Comparison of ENCODE assay signal across 11 cellular contexts in the genomic region with DNA sequence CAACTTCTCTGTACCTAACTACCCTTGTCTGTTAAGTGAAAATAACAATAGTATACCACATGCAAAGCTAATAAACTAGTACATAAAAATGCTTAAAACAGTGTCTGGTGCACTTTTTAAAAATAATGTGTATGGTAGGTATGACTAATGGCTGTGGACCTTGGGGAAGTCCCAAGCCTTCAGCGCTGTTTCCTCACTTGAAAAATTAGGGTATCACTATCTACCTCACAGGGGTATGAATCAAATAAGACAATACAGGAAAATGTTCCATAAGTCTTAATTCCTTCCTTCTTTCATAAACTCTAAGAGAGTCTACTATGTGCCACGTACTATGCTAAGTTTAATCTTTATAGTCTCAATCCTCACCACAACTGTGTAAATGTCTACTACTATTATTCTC. TPM values are rescaled to one million over a fixed set of nuclear protein-coding genes. Genes with fewer than 3 reads are reported as not detected.
DNase-seq lines count a peak whose midpoint lies in the region; FAIRE-seq and TF ChIP-seq lines count a peak whose summit lies in the region.
"Had no signal": no experiment of that assay in that cellular context is flagged by ENCODE, and none has a peak within 500 bp of the region (broad histone marks: within the 10 kb centered on the region; RNA-seq: fewer than 3 reads in every experiment).

No MANE protein-coding gene starts in this region.

- no peak for FAIRE-seq in GM12892 (lab: Jason Lieb, UNC)

- peak; percentile 78 for DNase-seq in ELR (ENCODE audit: low read depth)
- DNase-seq in MG63: peak; percentile 25
- DNase-seq in brain microvascular endothelial cell: peak; percentile 37
- DNase-seq in midbrain (lab: John Stamatoyannopoulos, UW): no peak
- DNase-seq in GM12892 (ENCODE audit: insufficient read length): no peak
- no peak for DNase-seq in H7
- DNase-seq: activated CD4-positive, CD25-positive, alpha-beta regulatory T cell; amygdala; DMS53; SJCRH30 had no signal

- no peak for TF ChIP-seq POLR2A in GM12892 (IDR thresholded peaks at IDR 0.05; ENCODE audit: low read depth, low read length)

- TF ChIP-seq CTCF in brain microvascular endothelial cell (IDR thresholded peaks at IDR 0.05; ENCODE audit: low read depth, low read length, missing control alignments): no peak
- no peak for TF ChIP-seq CTCF in neutrophil (IDR thresholded peaks at IDR 0.05)

- peaks cover 0 to under 1% of the 10 kb centered on the region in 2 experiments for H3K4me1 ChIP-seq in neutrophil (ENCODE audit: control insufficient read depth in 1 of 2, insufficient read depth in 1 of 2, low read depth in 1 of 2, low read length in 1 of 2)

- H3K9me3 ChIP-seq in MG63: no peaks in the 10 kb centered on the region
- no peaks in the 10 kb centered on the region for H3K9me3 ChIP-seq in neutrophil
- H3K9me3 ChIP-seq: SJCRH30 had no signal

- in situ Hi-C loops in brain microvascular endothelial cell (cut with HindIII; ENCODE audit: low pct_ligation_motif_present, low sequenced_read_pairs): no loop called here

- no peak overlapping the region for H3K4me3 ChIP-seq in MG63
- H3K4me3 ChIP-seq in brain microvascular endothelial cell (ENCODE audit: low read depth, low read length): no peak overlapping the region
- no peak overlapping the region for H3K4me3 ChIP-seq in neutrophil (ENCODE audit: low read depth in 1 of 2, low read length in 1 of 2)
- H3K4me3 ChIP-seq in H7 (ENCODE audit: insufficient read depth, low read depth, low read length): no peak overlapping the region
- H3K4me3 ChIP-seq: SJCRH30 had no signal

- H3K36me3 ChIP-seq in MG63 (no peaks in the 10 kb centered on the region), brain microvascular endothelial cell (replicated peaks) (no peaks in the 10 kb centered on the region), neutrophil (no peaks in the 10 kb centered on the region), H7 (replicated peaks; ENCODE audit: control insufficient read depth, insufficient read depth, low read length) (no peaks in the 10 kb centered on the region)
- H3K36me3 ChIP-seq: SJCRH30 had no signal

- peak overlapping the region; percentile 54 for H3K27ac ChIP-seq in brain microvascular endothelial cell
- peak overlapping the region; percentile 43 for H3K27ac ChIP-seq in neutrophil
- H3K27ac ChIP-seq: SJCRH30 had no signal

- H3K27me3 ChIP-seq in MG63 (no peaks in the 10 kb centered on the region), brain microvascular endothelial cell (replicated peaks) (no peaks in the 10 kb centered on the region), neutrophil (no peaks in the 10 kb centered on the region), H7 (ENCODE audit: control insufficient read depth, insufficient read depth, low read length) (no peaks in the 10 kb centered on the region)
- H3K27me3 ChIP-seq: SJCRH30 had no signal

RNA-seq across cellular contexts. Expression of gene EGLN1, which starts 32.0 kb away (rescaled TPM):
- total RNA-seq in MG63 (2014; rRNA removed; shearing (Covaris generic); ENCODE audit: low replicate concordance): 32.7 and 37.4 TPM in 2 replicates
- 28.9 TPM for polyA plus RNA-seq in GM12892 (2012; ENCODE audit: missing spikeins)
- total RNA-seq in H7 (2014; rRNA removed; shearing (Covaris generic)): 11.6 and 19.3 TPM in 2 replicates

RNA-seq across cellular contexts. Expression of gene SPRTN, which starts 52.0 kb away (rescaled TPM):
- total RNA-seq in MG63 (2014; rRNA removed; shearing (Covaris generic); ENCODE audit: low replicate concordance): 4.3 and 6.7 TPM in 2 replicates
- polyA plus RNA-seq in GM12892 (2012; ENCODE audit: missing spikeins): 4.4 TPM
- 12.2 and 14.9 TPM in 2 replicates for total RNA-seq in H7 (2014; rRNA removed; shearing (Covaris generic))

RNA-seq across cellular contexts. Expression of gene EXOC8, which starts 52.4 kb away (rescaled TPM):
- 10.8 and 11.1 TPM in 2 replicates for total RNA-seq in MG63 (2014; rRNA removed; shearing (Covaris generic); ENCODE audit: low replicate concordance)
- 4.7 TPM for polyA plus RNA-seq in GM12892 (2012; ENCODE audit: missing spikeins)
- 10.6 and 13.7 TPM in 2 replicates for total RNA-seq in H7 (2014; rRNA removed; shearing (Covaris generic))

Comparison
In these comparisons a context has a peak if more than half of its experiments do, and no peak if none do; other contexts are left out.
1. DNase-seq: peak in ELR (single experiment), MG63 (single experiment) and brain microvascular endothelial cell (single experiment); none in midbrain (single experiment), GM12892 (single experiment) and H7 (single experiment).